ENCODE assay signal across 11 cellular contexts in genomic region chr9:84597131-84597530, GRCh38.
DNase-seq lines count a peak whose midpoint lies in the region; ATAC-seq and TF ChIP-seq lines count a peak whose summit lies in the region.
"Had no signal": no experiment of that assay in that cellular context is flagged by ENCODE, and none has a peak within 500 bp of the region (broad histone marks: within the 10 kb centered on the region; RNA-seq: fewer than 3 reads in every experiment).

No MANE protein-coding gene starts in this region.

- H3K4me1 Mint-ChIP-seq in mesothelial cell of epicardium, result no peaks in the 10 kb centered on the region

- no peaks in the 10 kb centered on the region for H3K4me1 ChIP-seq in smooth muscle cell (ENCODE audit: low read depth)

- no peaks in the 10 kb centered on the region for H3K9me3 Mint-ChIP-seq in mesothelial cell of epicardium

- H3K36me3 Mint-ChIP-seq in mesothelial cell of epicardium, result no peaks in the 10 kb centered on the region
- H3K36me3 Mint-ChIP-seq: brain, naive B cell had no signal

- no peak overlapping the region for H3K4me3 Mint-ChIP-seq in mesothelial cell of epicardium
- H3K4me3 Mint-ChIP-seq: brain, naive B cell had no signal

- no peaks in the 10 kb centered on the region for H3K27me3 ChIP-seq in smooth muscle cell (ENCODE audit: low read depth)

- H3K79me2 ChIP-seq in smooth muscle cell (ENCODE audit: low read depth), result no peaks in the 10 kb centered on the region

- ATAC-seq in GM19023 (IDR thresholded peaks at IDR 0.05; ENCODE audit: unreplicated experiment) (peak; percentile 88), HG02571 (IDR thresholded peaks at IDR 0.05; ENCODE audit: unreplicated experiment) (peak; percentile 98), HG03558 (IDR thresholded peaks at IDR 0.05; ENCODE audit: extremely low read depth, unreplicated experiment) (peak; percentile 82)

- H3F3A ChIP-seq in smooth muscle cell (ENCODE audit: low read depth), result no peaks in the 10 kb centered on the region

- H3K27ac ChIP-seq in smooth muscle cell (ENCODE audit: low read depth), result no peak overlapping the region
- H3K27ac ChIP-seq: VCaP had no signal

- no peaks in the 10 kb centered on the region for H3K9me3 ChIP-seq in smooth muscle cell (replicated peaks; ENCODE audit: low read depth)

- peaks cover 31% of the 10 kb centered on the region for H3K27me3 Mint-ChIP-seq in mesothelial cell of epicardium (ENCODE audit: low read depth)
- H3K27me3 Mint-ChIP-seq: brain, naive B cell had no signal

- TF ChIP-seq CTCF in mesothelial cell of epicardium (IDR thresholded peaks at IDR 0.05; ENCODE audit: unreplicated experiment) (no peak), smooth muscle cell (IDR thresholded peaks at IDR 0.05; ENCODE audit: borderline replicate concordance, insufficient read depth, poor library complexity, severe bottlenecking) (no peak)

- H3K4me3 ChIP-seq in smooth muscle cell, result no peak overlapping the region

- no peak overlapping the region for H2AFZ ChIP-seq in smooth muscle cell (ENCODE audit: low read depth)

- no peak overlapping the region for H3K9ac ChIP-seq in smooth muscle cell (ENCODE audit: low read depth)

- peak; percentile 47 for DNase-seq in medulla oblongata (ENCODE audit: extremely low spot score)
- DNase-seq in kidney glomerular epithelial cell (lab: John Stamatoyannopoulos, UW), result no peak
- no peak for DNase-seq in mesothelial cell of epicardium (ENCODE audit: low spot score in 2 of 2, unreplicated experiment in 2 of 2)
- no peak for DNase-seq in smooth muscle cell (lab: John Stamatoyannopoulos, UW; ENCODE audit: unreplicated experiment)
- DNase-seq: naive B cell, NCI-H2029 treated with DMSO at 0.1 percent for 48 hours had no signal

- H3K4me2 ChIP-seq in smooth muscle cell, result no peak overlapping the region

- H3K27ac Mint-ChIP-seq in mesothelial cell of epicardium, result no peak overlapping the region
- H3K27ac Mint-ChIP-seq: brain had no signal

- 79% methylated on average over 2 of the region's 2 CpGs for WGBS in smooth muscle cell (ENCODE audit: low lambda C conversion rate)

- H4K20me1 ChIP-seq in smooth muscle cell (ENCODE audit: low read depth), result no peaks in the 10 kb centered on the region

- no peaks in the 10 kb centered on the region for H3K36me3 ChIP-seq in smooth muscle cell (ENCODE audit: low read depth)
